ENCODE assay signal across 1 cellular context in genomic region chr17:30476726-30477082, GRCh38.
TF ChIP-seq lines count a peak whose summit lies in the region.

No MANE protein-coding gene starts in this region.

TF ChIP-seq in H1, 55 proteins besides CTCF, POLR2A, EP300 and RAD21 (continued from another document):
- no peak for TF ChIP-seq CHD7 (IDR thresholded peaks at IDR 0.05; ENCODE audit: insufficient replicate concordance, low read length)
- no peak for TF ChIP-seq KDM1A (IDR thresholded peaks at IDR 0.05; ENCODE audit: borderline replicate concordance, low read length)
- TF ChIP-seq YY1 (IDR thresholded peaks at IDR 0.05; ENCODE audit: low read depth, low read length), result no peak
- no peak for TF ChIP-seq EZH2 (IDR thresholded peaks at IDR 0.05; ENCODE audit: low read depth, low read length, severe bottlenecking)
- no peak for TF ChIP-seq SUZ12 (IDR thresholded peaks at IDR 0.05; ENCODE audit: low read length)
- no peak for TF ChIP-seq SIRT6 (IDR thresholded peaks at IDR 0.05; ENCODE audit: low read length)
- no peak for TF ChIP-seq JUN (IDR thresholded peaks at IDR 0.05; ENCODE audit: low read depth, low read length)
- no peak for TF ChIP-seq POU5F1 (IDR thresholded peaks at IDR 0.05; ENCODE audit: low read depth, low read length)
- no peak for TF ChIP-seq SP1 (IDR thresholded peaks at IDR 0.05; ENCODE audit: low read depth, low read length)
- no peak for TF ChIP-seq JUND (IDR thresholded peaks at IDR 0.05; ENCODE audit: low read length)
- TF ChIP-seq CREB1 (IDR thresholded peaks at IDR 0.05), result no peak
